In the genomic region with DNA sequence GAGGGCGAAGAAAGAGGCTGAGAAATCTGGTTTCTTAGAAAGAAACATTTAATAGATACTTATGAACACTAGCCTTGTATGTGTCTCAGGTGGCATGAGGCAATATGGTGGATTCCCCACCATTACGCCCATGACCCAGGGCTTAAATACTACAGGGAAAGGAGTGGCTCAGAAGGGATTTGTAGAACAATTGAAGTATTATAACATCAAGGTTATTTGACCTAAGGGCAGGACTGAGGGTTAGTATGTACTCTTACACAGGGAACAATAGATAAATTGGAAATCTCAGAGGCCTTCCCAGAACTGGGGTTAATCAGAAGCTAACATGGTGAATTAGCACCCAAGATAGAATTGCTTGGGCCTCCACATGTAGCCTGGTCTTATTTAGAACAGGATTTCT, we compare ENCODE assay signal across 1 cellular context.
TF ChIP-seq lines count a peak whose summit lies in the region.

No MANE protein-coding gene starts in this region.

TF ChIP-seq in HepG2, 621 proteins besides CTCF, POLR2A, EP300 and RAD21 (continued from another document):
- no peak for TF ChIP-seq MZF1 (CRISPR knock-in tag; IDR thresholded peaks at IDR 0.05; ENCODE audit: borderline replicate concordance)
- TF ChIP-seq, protein P1, sequence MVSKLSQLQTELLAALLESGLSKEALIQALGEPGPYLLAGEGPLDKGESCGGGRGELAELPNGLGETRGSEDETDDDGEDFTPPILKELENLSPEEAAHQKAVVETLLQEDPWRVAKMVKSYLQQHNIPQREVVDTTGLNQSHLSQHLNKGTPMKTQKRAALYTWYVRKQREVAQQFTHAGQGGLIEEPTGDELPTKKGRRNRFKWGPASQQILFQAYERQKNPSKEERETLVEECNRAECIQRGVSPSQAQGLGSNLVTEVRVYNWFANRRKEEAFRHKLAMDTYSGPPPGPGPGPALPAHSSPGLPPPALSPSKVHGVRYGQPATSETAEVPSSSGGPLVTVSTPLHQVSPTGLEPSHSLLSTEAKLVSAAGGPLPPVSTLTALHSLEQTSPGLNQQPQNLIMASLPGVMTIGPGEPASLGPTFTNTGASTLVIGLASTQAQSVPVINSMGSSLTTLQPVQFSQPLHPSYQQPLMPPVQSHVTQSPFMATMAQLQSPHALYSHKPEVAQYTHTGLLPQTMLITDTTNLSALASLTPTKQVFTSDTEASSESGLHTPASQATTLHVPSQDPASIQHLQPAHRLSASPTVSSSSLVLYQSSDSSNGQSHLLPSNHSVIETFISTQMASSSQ (IDR thresholded peaks at IDR 0.05; ENCODE audit: low read depth), result no peak
- TF ChIP-seq, protein P1 (CRISPR knock-in tag; IDR thresholded peaks at IDR 0.05; ENCODE audit: borderline replicate concordance), result 0 out of 2 replicates have a peak, but pooled peaks have one; percentile 20
